Comparison of ENCODE assay signal across 12 cellular contexts in genomic region chr1:9238550-9238949, GRCh38. TPM values are rescaled to one million over a fixed set of nuclear protein-coding genes. Genes with fewer than 3 reads are reported as not detected.
DNase-seq lines count a peak whose midpoint lies in the region; ATAC-seq, FAIRE-seq and TF ChIP-seq lines count a peak whose summit lies in the region.
"Had no signal": no experiment of that assay in that cellular context is flagged by ENCODE, and none has a peak within 500 bp of the region (broad histone marks: within the 10 kb centered on the region; RNA-seq: fewer than 3 reads in every experiment).

No MANE protein-coding gene starts in this region.

- H3K9ac ChIP-seq in kidney (ENCODE audit: low read length in 2 of 2): peak overlapping the region in 1 of 2 donors; percentile 12

- H3K27me3 ChIP-seq in transverse colon: no peaks in the 10 kb centered on the region

- H3K27ac Mint-ChIP-seq in activated naive CD4-positive, alpha-beta T cell treated with anti-CD3 and anti-CD28 coated beads, Interleukin-2, amount 50 U/mL, for 24 hours: peak overlapping the region; percentile 79
- no peak overlapping the region for H3K27ac Mint-ChIP-seq in activated naive CD4-positive, alpha-beta T cell treated with anti-CD3 and anti-CD28 coated beads for 36 hours

- TF ChIP-seq CTCF in coronary artery (IDR thresholded peaks at IDR 0.05): no peak
- TF ChIP-seq CTCF in transverse colon (IDR thresholded peaks at IDR 0.05): no peak
- TF ChIP-seq CTCF in kidney (IDR thresholded peaks at IDR 0.05; ENCODE audit: borderline replicate concordance, extremely low read depth, insufficient read depth): no peak

- no peak for DNase-seq in activated naive CD4-positive, alpha-beta T cell treated with anti-CD3 and anti-CD28 coated beads for 36 hours
- DNase-seq in coronary artery (ENCODE audit: low spot score) (no peak), myocyte (ENCODE audit: low read depth) (peak; percentile 74), transverse colon (no peak), kidney (no peak)
- no peak for DNase-seq in central memory CD4-positive, alpha-beta T cell
- DNase-seq: NCI-H82; stimulated activated naive CD4-positive, alpha-beta T cell; SW 1271 had no signal

- H3K4me3 ChIP-seq in coronary artery (no peak overlapping the region), transverse colon (no peak overlapping the region), kidney (ENCODE audit: low read length in 2 of 2) (no peak overlapping the region)

- no peaks in the 10 kb centered on the region for H3K36me3 ChIP-seq in transverse colon
- H3K36me3 ChIP-seq in kidney (ENCODE audit: control insufficient read depth in 1 of 2, insufficient read depth in 2 of 2, low read length in 2 of 2): no peaks in the 10 kb centered on the region

- 37 to 54% methylated on average over 4 of the region's 4 CpGs for WGBS in transverse colon (ENCODE audit: low coverage in 1 of 2), 2 donors

- H3K36me3 Mint-ChIP-seq in activated naive CD4-positive, alpha-beta T cell treated with anti-CD3 and anti-CD28 coated beads, Interleukin-2, amount 50 U/mL, for 24 hours: no peaks in the 10 kb centered on the region
- no peaks in the 10 kb centered on the region for H3K36me3 Mint-ChIP-seq in activated naive CD4-positive, alpha-beta T cell treated with anti-CD3 and anti-CD28 coated beads for 36 hours (ENCODE audit: low read depth)

- no peaks in the 10 kb centered on the region for H3K9me3 ChIP-seq in transverse colon
- H3K9me3 ChIP-seq in kidney (ENCODE audit: control insufficient read depth in 1 of 2, low read length in 2 of 2): no peaks in the 10 kb centered on the region

- H3K9me3 Mint-ChIP-seq in activated naive CD4-positive, alpha-beta T cell treated with anti-CD3 and anti-CD28 coated beads, Interleukin-2, amount 50 U/mL, for 24 hours: no peaks in the 10 kb centered on the region
- H3K9me3 Mint-ChIP-seq in activated naive CD4-positive, alpha-beta T cell treated with anti-CD3 and anti-CD28 coated beads for 36 hours: no peaks in the 10 kb centered on the region

- CTCF ChIA-PET in activated naive CD4-positive, alpha-beta T cell treated with anti-CD3 and anti-CD28 coated beads for 36 hours (lab: Charles Lee): no interaction called here

- no peak for ATAC-seq in HG03045 (IDR thresholded peaks at IDR 0.05; ENCODE audit: unreplicated experiment)

- TF ChIP-seq EP300 in transverse colon (IDR thresholded peaks at IDR 0.05; ENCODE audit: low read depth): no peak

- peaks cover 58% of the 10 kb centered on the region for H3K4me1 Mint-ChIP-seq in activated naive CD4-positive, alpha-beta T cell treated with anti-CD3 and anti-CD28 coated beads, Interleukin-2, amount 50 U/mL, for 24 hours
- peaks cover 45% of the 10 kb centered on the region for H3K4me1 Mint-ChIP-seq in activated naive CD4-positive, alpha-beta T cell treated with anti-CD3 and anti-CD28 coated beads for 36 hours (ENCODE audit: low read depth)

- no peaks in the 10 kb centered on the region for H3K27me3 Mint-ChIP-seq in activated naive CD4-positive, alpha-beta T cell treated with anti-CD3 and anti-CD28 coated beads, Interleukin-2, amount 50 U/mL, for 24 hours
- no peaks in the 10 kb centered on the region for H3K27me3 Mint-ChIP-seq in activated naive CD4-positive, alpha-beta T cell treated with anti-CD3 and anti-CD28 coated beads for 36 hours (ENCODE audit: low read depth)

- TF ChIP-seq POLR2A in transverse colon (IDR thresholded peaks at IDR 0.05): no peak

- FAIRE-seq in kidney (lab: Jason Lieb, UNC): no peak
- FAIRE-seq: bronchial epithelial cell had no signal

- intact Hi-C loops in activated naive CD4-positive, alpha-beta T cell treated with anti-CD3 and anti-CD28 coated beads for 36 hours (cut with micrococcal nuclease): no loop called here
- intact Hi-C loops in transverse colon (cut with DNase I; ENCODE audit: low total_unique reads) (no loop called here), kidney (cut with DNase I) (no loop called here)

- peak overlapping the region; percentile 32 for H3K4me3 Mint-ChIP-seq in activated naive CD4-positive, alpha-beta T cell treated with anti-CD3 and anti-CD28 coated beads, Interleukin-2, amount 50 U/mL, for 24 hours
- no peak overlapping the region for H3K4me3 Mint-ChIP-seq in activated naive CD4-positive, alpha-beta T cell treated with anti-CD3 and anti-CD28 coated beads for 36 hours

- H3K4me1 ChIP-seq in transverse colon (peaks cover 31 to 78% (median 55%) of the 10 kb centered on the region in 4 donors), kidney (ENCODE audit: control insufficient read depth in 1 of 2, insufficient read depth in 1 of 2, low read depth in 1 of 2, low read length in 2 of 2) (peaks cover 26 to 28% of the 10 kb centered on the region in 2 donors)

- H3K27ac ChIP-seq in coronary artery (peak overlapping the region; percentile 74 to 75), transverse colon (peak overlapping the region; percentile 61 to 71 (median 66)), kidney (ENCODE audit: low read depth in 2 of 2, low read length in 2 of 2) (peak overlapping the region in 1 of 2 donors; percentile 16)

- in situ Hi-C loops in transverse colon (cut with MboI; ENCODE audit: low pct_ligation_motif_present in 1 of 4, low pct_unique_long_range_greater_than_20kb in 1 of 4, low sequenced_read_pairs in 3 of 4): no loop called here

RNA-seq across cellular contexts. Expression of gene H6PD, which starts 4.0 kb away (rescaled TPM):
- total RNA-seq in activated naive CD4-positive, alpha-beta T cell treated with anti-CD3 and anti-CD28 coated beads for 36 hours: 1 to 10 TPM; 7.8 to 8.3 TPM
- total RNA-seq in myocyte (17.1 and 18.3 TPM in 2 replicates), transverse colon (10 to 100 TPM; 24.1 to 49.4 (median 26.7) TPM), kidney (64.3 TPM)
- polyA plus RNA-seq in myocyte (2012): 12.1 TPM
- polyA plus RNA-seq in kidney (ENCODE audit: insufficient read depth, low read depth, low replicate concordance): 5.7 TPM

RNA-seq across cellular contexts. Expression of gene SPSB1, which starts 54.1 kb away (rescaled TPM):
- 1 to 10 TPM; 4.8 to 5.0 TPM for total RNA-seq in activated naive CD4-positive, alpha-beta T cell treated with anti-CD3 and anti-CD28 coated beads for 36 hours
- total RNA-seq in myocyte: 16.8 and 36.1 TPM in 2 replicates
- polyA plus RNA-seq in myocyte (2012): 13.3 TPM
- total RNA-seq in transverse colon: 10 to 100 TPM; 40.0 to 82.1 (median 52.6) TPM
- total RNA-seq in kidney: 25.9 TPM
- 12.7 TPM for polyA plus RNA-seq in kidney (ENCODE audit: insufficient read depth, low read depth, low replicate concordance)
